ENCODE assay signal across 18 cellular contexts in genomic region chr19:58088521-58089052, GRCh38. TPM values are rescaled to one million over a fixed set of nuclear protein-coding genes. Genes with fewer than 3 reads are reported as not detected.
DNase-seq lines count a peak whose midpoint lies in the region; TF ChIP-seq lines count a peak whose summit lies in the region.
"Had no signal": no experiment of that assay in that cellular context is flagged by ENCODE, and none has a peak within 500 bp of the region (broad histone marks: within the 10 kb centered on the region; RNA-seq: fewer than 3 reads in every experiment).

No MANE protein-coding gene starts in this region.

- H3K4me3 ChIP-seq in H7 (ENCODE audit: insufficient read depth, low read depth, low read length) (no peak overlapping the region), osteoblast (ENCODE audit: insufficient read depth, low read length) (no peak overlapping the region)
- H3K4me3 ChIP-seq: BLaER1 had no signal

- H3K36me3 Mint-ChIP-seq in endothelial cell (ENCODE audit: low read depth, unreplicated experiment): peaks cover 53% of the 10 kb centered on the region

- H3K27ac ChIP-seq in osteoblast (ENCODE audit: low read depth, low read length): no peak overlapping the region
- H3K27ac ChIP-seq: BLaER1, C4-2B had no signal

- peaks cover 2% of the 10 kb centered on the region for H3K79me2 ChIP-seq in osteoblast (ENCODE audit: insufficient read depth, low read length)

- no peak overlapping the region for H3K27ac Mint-ChIP-seq in endothelial cell (ENCODE audit: unreplicated experiment)
- H3K27ac Mint-ChIP-seq: B cell; CD4-positive, CD25-positive, alpha-beta regulatory T cell; CD8-positive, alpha-beta T cell; H9 had no signal

- no peak overlapping the region for H3K4me2 ChIP-seq in osteoblast (ENCODE audit: insufficient read depth, low read length)
- H3K4me2 ChIP-seq: BLaER1 had no signal

- H3K36me3 ChIP-seq in H7 (replicated peaks; ENCODE audit: control insufficient read depth, insufficient read depth, low read length) (no peaks in the 10 kb centered on the region; the same call in 1 of the 2 replicates), osteoblast (ENCODE audit: insufficient read depth, low read length) (peaks cover 23% of the 10 kb centered on the region)

- H3K9me3 ChIP-seq in osteoblast (ENCODE audit: low read depth, low read length): peaks cover 8% of the 10 kb centered on the region

- peak; percentile 26 for DNase-seq in H7
- DNase-seq in endothelial cell (ENCODE audit: low spot score): no peak
- DNase-seq in osteoblast (ENCODE audit: insufficient read length, low spot score, missing footprints): peak; percentile 10
- DNase-seq in stimulated activated CD4-positive, alpha-beta T cell treated with anti-CD3 and anti-CD28 coated beads, Interleukin-12 subunit alpha, Interleukin-12 subunit beta, amount 100 ng/mL, for 4 hours: no peak
- no peak for DNase-seq in A172 (ENCODE audit: low spot score)
- no peak for DNase-seq in H4 (ENCODE audit: low spot score)
- DNase-seq: CD4-positive, CD25-positive, alpha-beta regulatory T cell; CD8-positive, alpha-beta T cell; DMS53; DMS79 treated with DMSO at 0.1 percent for 48 hours; GF-D8; GOT3; H9 had no signal

- H4K20me1 ChIP-seq in osteoblast (ENCODE audit: insufficient read depth, low read length): no peaks in the 10 kb centered on the region
- H4K20me1 ChIP-seq: BLaER1 had no signal

- H3K4me3 Mint-ChIP-seq in endothelial cell (ENCODE audit: unreplicated experiment): peak overlapping the region; percentile 71
- H3K4me3 Mint-ChIP-seq: B cell; CD4-positive, CD25-positive, alpha-beta regulatory T cell; CD8-positive, alpha-beta T cell; H9 had no signal

- H3K27me3 ChIP-seq in H7 (ENCODE audit: control insufficient read depth, insufficient read depth, low read length) (no peaks in the 10 kb centered on the region), osteoblast (ENCODE audit: insufficient read depth, low read length) (no peaks in the 10 kb centered on the region)
- H3K27me3 ChIP-seq: BLaER1 had no signal

- peaks cover 14% of the 10 kb centered on the region for H3K9me3 Mint-ChIP-seq in endothelial cell (ENCODE audit: unreplicated experiment)

- H3K4me1 ChIP-seq in osteoblast (ENCODE audit: insufficient read depth, low read length): no peaks in the 10 kb centered on the region
- H3K4me1 ChIP-seq: BLaER1 had no signal

- TF ChIP-seq CTCF in endothelial cell (IDR thresholded peaks at IDR 0.05; ENCODE audit: unreplicated experiment): no peak
- TF ChIP-seq CTCF in osteoblast (IDR thresholded peaks at IDR 0.05; ENCODE audit: extremely low read depth, low read depth, low read length): no peak

- no peaks in the 10 kb centered on the region for H3K4me1 Mint-ChIP-seq in endothelial cell (ENCODE audit: unreplicated experiment)
- H3K4me1 Mint-ChIP-seq: B cell had no signal

- peaks cover 13% of the 10 kb centered on the region for H3K27me3 Mint-ChIP-seq in endothelial cell (ENCODE audit: unreplicated experiment)
- H3K27me3 Mint-ChIP-seq: B cell; CD4-positive, CD25-positive, alpha-beta regulatory T cell had no signal

- H2AFZ ChIP-seq in osteoblast (ENCODE audit: low read length): no peak overlapping the region

RNA-seq across cellular contexts. Expression of gene ZSCAN18, which starts 9.4 kb away (rescaled TPM):
- total RNA-seq in H7 (2014; rRNA removed; shearing (Covaris generic)): 9.2 and 16.0 TPM in 2 replicates
- total RNA-seq in endothelial cell (ENCODE audit: unreplicated experiment): 47.7 TPM
- 49.8 and 60.4 TPM in 2 replicates for total RNA-seq in osteoblast
- total RNA-seq in A172 (2014; rRNA removed; shearing (Covaris generic)): 2.9 and 5.5 TPM in 2 replicates
- total RNA-seq in H4 (2014; rRNA removed; shearing (Covaris generic)): 2.2 and 3.8 TPM in 2 replicates

RNA-seq across cellular contexts. Expression of gene ZNF135, which starts 29.5 kb away (rescaled TPM):
- 0.07 TPM in 1 of 2 replicates, not detected in the other for total RNA-seq in H7 (2014; rRNA removed; shearing (Covaris generic))
- total RNA-seq in endothelial cell (ENCODE audit: unreplicated experiment): 1.1 TPM
- total RNA-seq in osteoblast: 6.5 and 8.3 TPM in 2 replicates
- total RNA-seq in A172 (2014; rRNA removed; shearing (Covaris generic)): not detected in 2 replicates
- not detected in 2 replicates for total RNA-seq in H4 (2014; rRNA removed; shearing (Covaris generic))
- total RNA-seq: G401 had no signal

RNA-seq across cellular contexts. Expression of gene ZSCAN1, which starts 54.8 kb away (rescaled TPM):
- not detected in 2 replicates for total RNA-seq in H7 (2014; rRNA removed; shearing (Covaris generic))
- total RNA-seq in endothelial cell (ENCODE audit: unreplicated experiment) (not detected), osteoblast (0.36 TPM in 1 of 2 replicates, not detected in the other)
- total RNA-seq in A172 (2014; rRNA removed; shearing (Covaris generic)): not detected in 2 replicates
- total RNA-seq in H4 (2014; rRNA removed; shearing (Covaris generic)): 1.8 TPM in 1 of 2 replicates, not detected in the other
- total RNA-seq: B cell; CD4-positive, CD25-positive, alpha-beta regulatory T cell; CD8-positive, alpha-beta T cell; Daoy; G401 had no signal

Comparison
In these comparisons a context has a peak if more than half of its experiments do, and no peak if none do; other contexts are left out.
1. DNase-seq: peak in H7 (single experiment) and osteoblast (single experiment); none in endothelial cell (single experiment), stimulated activated CD4-positive, alpha-beta T cell treated with anti-CD3 and anti-CD28 coated beads, Interleukin-12 subunit alpha, Interleukin-12 subunit beta, amount 100 ng/mL, for 4 hours (single experiment), A172 (single experiment) and H4 (single experiment).